ENCODE assay signal across 17 cellular contexts in genomic region chr11:102436546-102436945, GRCh38. TPM values are rescaled to one million over a fixed set of nuclear protein-coding genes. Genes with fewer than 3 reads are reported as not detected.
DNase-seq lines count a peak whose midpoint lies in the region; TF ChIP-seq lines count a peak whose summit lies in the region.
"Had no signal": no experiment of that assay in that cellular context is flagged by ENCODE, and none has a peak within 500 bp of the region (broad histone marks: within the 10 kb centered on the region; RNA-seq: fewer than 3 reads in every experiment).

No MANE protein-coding gene starts in this region.

- 89% methylated on average over 3 of the region's 3 CpGs for WGBS in smooth muscle cell (ENCODE audit: low lambda C conversion rate)

- H3K27ac ChIP-seq in smooth muscle cell (ENCODE audit: low read depth), result peak overlapping the region; percentile 44
- H3K27ac ChIP-seq: RWPE1 had no signal

- H3K4me2 ChIP-seq in smooth muscle cell, result no peak overlapping the region

- CTCF ChIA-PET in HEK293T (lab: Yijun Ruan, JAX), result no interaction called here

- no peak overlapping the region for H3K9ac ChIP-seq in smooth muscle cell (ENCODE audit: low read depth)

- H3K36me3 ChIP-seq in smooth muscle cell (ENCODE audit: low read depth), result peaks cover 3% of the 10 kb centered on the region

- TF ChIP-seq CTCF in smooth muscle cell (IDR thresholded peaks at IDR 0.05; ENCODE audit: borderline replicate concordance, insufficient read depth, poor library complexity, severe bottlenecking), result no peak

- H3K27me3 ChIP-seq in smooth muscle cell (ENCODE audit: low read depth), result no peaks in the 10 kb centered on the region
- H3K27me3 ChIP-seq: MG63 had no signal

- no peaks in the 10 kb centered on the region for H4K20me1 ChIP-seq in smooth muscle cell (ENCODE audit: low read depth)

- H3K79me2 ChIP-seq in smooth muscle cell (ENCODE audit: low read depth), result peaks cover 11% of the 10 kb centered on the region

- no peaks in the 10 kb centered on the region for H3K9me3 ChIP-seq in smooth muscle cell (replicated peaks; ENCODE audit: low read depth)

- peak; percentile 55 for DNase-seq in EL
- DNase-seq in NOMO-1 treated with dmso at 0.1 percent for 144 hours (lab: John Stamatoyannopoulos, UW; ENCODE audit: unreplicated experiment), result peak; percentile 37
- peak; percentile 36 for DNase-seq in epidermal melanocyte (ENCODE audit: insufficient read length, low spot score)
- no peak for DNase-seq in smooth muscle cell (lab: John Stamatoyannopoulos, UW; ENCODE audit: unreplicated experiment)
- no peak for DNase-seq in NCI-H226
- DNase-seq in HEK293T (ENCODE audit: extremely low spot score), result no peak
- no peak for DNase-seq in GM19238 (ENCODE audit: insufficient read length, low spot score)
- DNase-seq: activated B cell treated with CpG ODN at 0.5 μM for 24 hours; activated CD8-positive, alpha-beta memory T cell treated with anti-CD3 and anti-CD28 coated beads for 24 hours; activated naive CD4-positive, alpha-beta T cell; effector CD8-positive, alpha-beta T cell; head of caudate nucleus; mesendoderm; MG63; substantia nigra; T-helper 1 cell had no signal

- no peak overlapping the region for H3K4me3 ChIP-seq in smooth muscle cell
- H3K4me3 ChIP-seq: MG63 had no signal

- no peak overlapping the region for H2AFZ ChIP-seq in smooth muscle cell (ENCODE audit: low read depth)

- no peaks in the 10 kb centered on the region for H3F3A ChIP-seq in smooth muscle cell (ENCODE audit: low read depth)

- POLR2A ChIA-PET in HEK293T (lab: Yijun Ruan, JAX), result no interaction called here

- no peaks in the 10 kb centered on the region for H3K4me1 ChIP-seq in smooth muscle cell (ENCODE audit: low read depth)

TF ChIP-seq in HEK293T, 16 proteins besides CTCF, POLR2A, EP300 and RAD21:
- TF ChIP-seq SUZ12 (IDR thresholded peaks at IDR 0.05) (no peak), FOXM1 (IDR thresholded peaks at IDR 0.05; ENCODE audit: borderline replicate concordance) (no peak), FOXA1 (IDR thresholded peaks at IDR 0.05) (no peak), PKNOX1 (IDR thresholded peaks at IDR 0.05) (no peak), BHLHE40 (IDR thresholded peaks at IDR 0.05; ENCODE audit: borderline replicate concordance) (no peak), L3MBTL2 (conservative IDR thresholded peaks at IDR 0.05) (no peak), CTBP1 (IDR thresholded peaks at IDR 0.05; ENCODE audit: borderline replicate concordance) (no peak), ARNT (IDR thresholded peaks at IDR 0.05) (no peak), ELF4 (IDR thresholded peaks at IDR 0.05) (no peak), HDGF (IDR thresholded peaks at IDR 0.05; ENCODE audit: borderline replicate concordance) (no peak), NFRKB (IDR thresholded peaks at IDR 0.05) (no peak), TARDBP (IDR thresholded peaks at IDR 0.05) (no peak), ZNF384 (IDR thresholded peaks at IDR 0.05) (no peak)

RNA-seq across cellular contexts. Expression of gene TMEM123, which starts 16.0 kb away (rescaled TPM):
- 77.6 and 78.8 TPM in 2 replicates for total RNA-seq in smooth muscle cell
- 38.8 and 55.8 TPM in 2 replicates for polyA plus RNA-seq in smooth muscle cell

Comparison
In these comparisons a context has a peak if more than half of its experiments do, and no peak if none do; other contexts are left out.
1. DNase-seq: peak in EL (single experiment), NOMO-1 treated with dmso at 0.1 percent for 144 hours (single experiment) and epidermal melanocyte (single experiment); none in smooth muscle cell (single experiment), NCI-H226 (single experiment), HEK293T (single experiment) and GM19238 (single experiment).